ENCODE assay signal across 6 cellular contexts in genomic region chr7:144223675-144224074, GRCh38. TPM values are rescaled to one million over a fixed set of nuclear protein-coding genes. Genes with fewer than 3 reads are reported as not detected.
"Had no signal": no experiment of that assay in that cellular context is flagged by ENCODE, and none has a peak within 500 bp of the region (broad histone marks: within the 10 kb centered on the region; RNA-seq: fewer than 3 reads in every experiment).

No MANE protein-coding gene starts in this region.

RNA-seq across cellular contexts. Expression of gene OR2A42, which starts 15.7 kb away (rescaled TPM):
- total RNA-seq: HepG2, HT-29, HT1080, IMR-90, K562 had no signal
- polyA plus RNA-seq: HepG2, IgD-negative memory B cell, IMR-90, K562 had no signal

RNA-seq across cellular contexts. Expression of gene ARHGEF35, which starts 28.0 kb away (rescaled TPM):
- total RNA-seq: IMR-90 had no signal
- polyA plus RNA-seq: HepG2, IMR-90 had no signal

RNA-seq across cellular contexts. Expression of gene CTAGE4, which starts 40.4 kb away (rescaled TPM):
- total RNA-seq: HepG2, IMR-90 had no signal
- polyA plus RNA-seq: HepG2, IgD-negative memory B cell had no signal

RNA-seq across cellular contexts. Expression of gene OR2A7, which starts 40.9 kb away (rescaled TPM):
- total RNA-seq: HepG2, HT1080, IMR-90, K562 had no signal
- polyA plus RNA-seq: HepG2, IMR-90 had no signal

RNA-seq across cellular contexts. Expression of gene CTAGE8, which starts 45.4 kb away (rescaled TPM):
- total RNA-seq: HepG2, HT-29, HT1080, IMR-90 had no signal
- polyA plus RNA-seq: HepG2, IMR-90 had no signal
